In the genomic region with DNA sequence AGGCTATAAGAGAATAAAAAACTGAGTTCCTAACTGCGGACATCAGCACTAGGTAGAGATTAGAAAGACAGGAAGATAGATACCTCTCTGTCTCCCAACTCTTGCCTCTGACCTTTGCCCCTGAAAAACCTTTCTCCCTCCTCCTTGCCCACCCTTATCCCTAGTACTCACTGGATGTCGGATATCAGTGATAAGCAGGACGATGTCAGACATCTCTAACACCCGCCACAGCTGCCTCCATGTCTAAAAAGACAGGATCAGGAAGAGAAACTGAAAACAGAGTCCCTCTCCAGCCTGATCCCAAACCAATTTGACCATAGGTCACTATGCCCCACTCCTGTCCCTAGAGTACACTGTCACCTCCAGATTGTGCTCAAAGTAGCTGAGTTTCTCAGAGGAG, we compare ENCODE assay signal across 10 cellular contexts. TPM values are rescaled to one million over a fixed set of nuclear protein-coding genes. Genes with fewer than 3 reads are reported as not detected.
A peak's percentile ranks its signal among the peaks of the same experiment; 100 is the strongest.
DNase-seq lines count a peak whose midpoint lies in the region; TF ChIP-seq lines count a peak whose summit lies in the region.
"Had no signal": no experiment of that assay in that cellular context is flagged by ENCODE, and none has a peak within 500 bp of the region (broad histone marks: within the 10 kb centered on the region; RNA-seq: fewer than 3 reads in every experiment).

No MANE protein-coding gene starts in this region.

- H3K27ac Mint-ChIP-seq in CD8-positive, alpha-beta memory T cell: peak overlapping the region in 7 of 8 donors; percentile 98 to 100 (median 100)
- peak overlapping the region in 1 of 3 experiments; percentile 44 for H3K27ac Mint-ChIP-seq in nephron

- H3K36me3 Mint-ChIP-seq in CD8-positive, alpha-beta memory T cell: peaks cover 3 to 77% (median 30%) of the 10 kb centered on the region in 3 donors
- peaks cover 50% of the 10 kb centered on the region for H3K36me3 Mint-ChIP-seq in nephron (ENCODE audit: low read depth)

- POLR2A ChIA-PET in CD8-positive, alpha-beta memory T cell (lab: Charles Lee): interaction anchor here (0.6 to 0.7 kb wide), 2 partner anchors 10 to 45 kb away, joined by 4 read pairs; no protein-coding TSS in a partner anchor

- H3K4me1 Mint-ChIP-seq in CD8-positive, alpha-beta memory T cell: peaks cover 39 to 53% (median 50%) of the 10 kb centered on the region in 3 donors
- peaks cover 25% of the 10 kb centered on the region for H3K4me1 Mint-ChIP-seq in nephron

- peaks cover 13% of the 10 kb centered on the region for H3K4me1 ChIP-seq in CD8-positive, alpha-beta memory T cell (ENCODE audit: insufficient read depth, low read length)
- H3K4me1 ChIP-seq in NT2/D1 (ENCODE audit: insufficient read depth, insufficient read length): no peaks in the 10 kb centered on the region

- CTCF ChIA-PET in CD8-positive, alpha-beta memory T cell (lab: Charles Lee): interaction anchor here (0.6 to 7.6 kb wide), 9 partner anchors 9 to 101 kb away, joined by 3 to 35 read pairs (median 6); no protein-coding TSS in a partner anchor

- H3K27ac ChIP-seq in CD8-positive, alpha-beta memory T cell (ENCODE audit: low read depth, low read length): no peak overlapping the region
- peak overlapping the region; percentile 99 for H3K27ac ChIP-seq in cingulate gyrus (ENCODE audit: low read depth, low read length)

- H3K9ac ChIP-seq in NT2/D1 (ENCODE audit: insufficient read length, low read depth): no peak overlapping the region
- H3K9ac ChIP-seq: parathyroid adenoma had no signal

- peak overlapping the region; percentile 94 to 100 (median 99) for H3K4me3 Mint-ChIP-seq in CD8-positive, alpha-beta memory T cell
- peak overlapping the region; percentile 96 to 99 (median 98) for H3K4me3 Mint-ChIP-seq in nephron

- TF ChIP-seq CTCF in nephron (IDR thresholded peaks at IDR 0.05; ENCODE audit: unreplicated experiment in 3 of 3): no peak

- DNase-seq in CD8-positive, alpha-beta memory T cell: no peak
- DNase-seq in NT2/D1 (ENCODE audit: low read depth, low spot score): no peak
- no peak for DNase-seq in AG08395 (ENCODE audit: low spot score)
- no peak for DNase-seq in NCI-H1436 treated with DMSO at 0.1 percent for 48 hours (lab: John Stamatoyannopoulos, UW)
- DNase-seq in DMS79 treated with DMSO at 0.1 percent for 48 hours (lab: John Stamatoyannopoulos, UW): no peak
- no peak for DNase-seq in ecto neural progenitor cell (ENCODE audit: low spot score)
- DNase-seq: islet precursor cell had no signal

- peaks cover 42% of the 10 kb centered on the region for H3K36me3 ChIP-seq in CD8-positive, alpha-beta memory T cell (ENCODE audit: insufficient read depth, low read length)
- peaks cover 50% of the 10 kb centered on the region for H3K36me3 ChIP-seq in NT2/D1 (ENCODE audit: insufficient read depth, insufficient read length, low read length)

- no peak overlapping the region for H3K4me3 ChIP-seq in CD8-positive, alpha-beta memory T cell (ENCODE audit: low read length)
- H3K4me3 ChIP-seq in NT2/D1 (ENCODE audit: insufficient read length, low read depth): peak overlapping the region; percentile 87

- no peaks in the 10 kb centered on the region for H3K9me3 ChIP-seq in CD8-positive, alpha-beta memory T cell (ENCODE audit: low read length)
- no peaks in the 10 kb centered on the region for H3K9me3 ChIP-seq in NT2/D1 (ENCODE audit: insufficient read depth, low read length)

- H3K9me3 Mint-ChIP-seq in CD8-positive, alpha-beta memory T cell: no peaks in the 10 kb centered on the region
- no peaks in the 10 kb centered on the region for H3K9me3 Mint-ChIP-seq in nephron

- no peaks in the 10 kb centered on the region for H3K27me3 ChIP-seq in CD8-positive, alpha-beta memory T cell (ENCODE audit: insufficient read depth, low read length, poor library complexity, severe bottlenecking)
- no peaks in the 10 kb centered on the region for H3K27me3 ChIP-seq in NT2/D1 (ENCODE audit: insufficient read depth, insufficient read length)

- H3K27me3 Mint-ChIP-seq in CD8-positive, alpha-beta memory T cell: peaks cover 0 to 4% of the 10 kb centered on the region in 2 donors
- H3K27me3 Mint-ChIP-seq in nephron (ENCODE audit: low read depth): no peaks in the 10 kb centered on the region

RNA-seq across cellular contexts. Expression of gene GNL1, which starts 1.9 kb away (rescaled TPM):
- total RNA-seq in CD8-positive, alpha-beta memory T cell: 100 to 1,000 TPM; 100 to 102 TPM
- 49.8 TPM for polyA plus RNA-seq in CD8-positive, alpha-beta memory T cell

RNA-seq across cellular contexts. Expression of gene PRR3, which starts 2.7 kb away (rescaled TPM):
- total RNA-seq in CD8-positive, alpha-beta memory T cell: 10 to 100 TPM; 28.2 to 28.9 TPM
- 8.9 TPM for polyA plus RNA-seq in CD8-positive, alpha-beta memory T cell

RNA-seq across cellular contexts. Expression of gene ABCF1, which starts 16.8 kb away (rescaled TPM):
- 100 to 1,000 TPM; 127 to 133 TPM for total RNA-seq in CD8-positive, alpha-beta memory T cell
- 54.0 TPM for polyA plus RNA-seq in CD8-positive, alpha-beta memory T cell
